Comparison of ENCODE assay signal across 7 cellular contexts in the genomic region with DNA sequence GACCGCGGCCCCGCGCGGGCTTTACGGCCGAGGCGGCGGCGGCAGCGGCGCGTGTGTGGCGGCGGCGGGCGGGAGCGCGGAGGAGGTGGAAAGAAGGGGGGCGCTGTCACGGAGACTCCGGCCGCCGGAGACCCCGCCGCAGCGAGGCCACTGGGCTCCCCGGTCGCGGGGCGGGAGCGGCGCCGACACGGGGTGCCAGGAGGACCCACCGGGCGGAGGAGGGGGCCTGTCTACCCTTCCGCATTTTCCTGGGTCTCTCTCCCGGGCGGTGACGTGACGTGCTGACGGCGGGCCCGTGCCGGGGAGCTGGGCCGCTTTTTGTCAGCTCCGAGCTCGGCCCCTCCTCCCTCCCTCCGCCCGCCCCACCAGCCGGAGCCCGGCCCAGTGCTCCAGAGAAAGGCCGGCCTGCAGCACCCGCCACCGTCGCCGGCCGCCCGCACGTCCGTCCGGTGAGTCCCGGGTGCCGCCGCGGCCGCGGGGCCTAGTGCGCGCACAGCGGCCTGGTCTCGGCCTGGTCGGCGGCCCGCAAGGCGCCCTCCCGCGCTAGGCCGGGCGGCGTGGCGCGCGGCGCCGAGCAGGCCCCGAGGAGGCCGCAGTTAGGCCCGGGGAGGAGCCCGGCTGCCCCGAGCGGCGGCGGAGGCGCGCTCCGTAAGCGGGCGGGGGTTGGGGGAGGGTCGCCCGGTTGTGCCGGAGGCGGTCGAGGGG. TPM values are rescaled to one million over a fixed set of nuclear protein-coding genes. Genes with fewer than 3 reads are reported as not detected.
DNase-seq lines count a peak whose midpoint lies in the region; ATAC-seq and TF ChIP-seq lines count a peak whose summit lies in the region.

A gene (plus strand): TSS at position 384 of the 705 bp plus-strand sequence. CDS start 23,014 bp downstream, outside the sequence.

- peaks cover 16% of the 10 kb centered on the region for H3K4me1 ChIP-seq in endocrine pancreas (ENCODE audit: control insufficient read depth, insufficient read depth, low read length)

- no peaks in the 10 kb centered on the region for H3K9me3 ChIP-seq in endocrine pancreas (ENCODE audit: control insufficient read depth, low read length)

- peak within 1 kb of the TSS; percentile 60 for H3K9ac ChIP-seq in endocrine pancreas (ENCODE audit: control insufficient read depth, insufficient read depth, low read length)

- H3K4me1 Mint-ChIP-seq in HFFc6 (ENCODE audit: low read depth) (peaks cover 72% of the 10 kb centered on the region), mesothelial cell of epicardium (peaks cover 76% of the 10 kb centered on the region)

- H3K9me3 Mint-ChIP-seq in HFFc6 (no peaks in the 10 kb centered on the region), mesothelial cell of epicardium (no peaks in the 10 kb centered on the region)

- peaks cover 3% of the 10 kb centered on the region; the same call in 1 of the 2 replicates for H3K27me3 Mint-ChIP-seq in HFFc6 (ENCODE audit: insufficient read depth)
- no peaks in the 10 kb centered on the region for H3K27me3 Mint-ChIP-seq in mesothelial cell of epicardium (ENCODE audit: low read depth)

- H3K4me3 Mint-ChIP-seq in HFFc6: peak within 1 kb of the TSS; percentile 96
- peak within 1 kb of the TSS; percentile 88 for H3K4me3 Mint-ChIP-seq in mesothelial cell of epicardium

- no peaks in the 10 kb centered on the region for H3K27me3 ChIP-seq in endocrine pancreas (ENCODE audit: control insufficient read depth, insufficient read depth, low read length)

- H3K36me3 ChIP-seq in endocrine pancreas (ENCODE audit: control insufficient read depth, insufficient read depth, low read length): no peaks in the 10 kb centered on the region

- peak; percentile 51 for ATAC-seq in GM18502 (IDR thresholded peaks at IDR 0.05; ENCODE audit: poor library complexity, unreplicated experiment)

- H3K27ac Mint-ChIP-seq in HFFc6 (peak within 1 kb of the TSS; percentile 94), mesothelial cell of epicardium (peak within 1 kb of the TSS; percentile 100)

- no peak; the same call in 1 of the 2 replicates for TF ChIP-seq CTCF in HFFc6 (IDR thresholded peaks at IDR 0.05)
- TF ChIP-seq CTCF in mesothelial cell of epicardium (IDR thresholded peaks at IDR 0.05; ENCODE audit: unreplicated experiment): no peak

- H3K4me3 ChIP-seq in endocrine pancreas (ENCODE audit: control insufficient read depth, insufficient read depth, low read length): peak within 1 kb of the TSS; percentile 85

- DNase-seq in HFFc6 (peak; percentile 39), NCI-H2171 (lab: John Stamatoyannopoulos, UW) (peak; percentile 12), mesothelial cell of epicardium (ENCODE audit: low spot score in 2 of 2, unreplicated experiment in 2 of 2) (peak; percentile 43 to 69)
- peak; percentile 26 to 58 for DNase-seq in activated CD8-positive, alpha-beta memory T cell treated with anti-CD3 and anti-CD28 coated beads for 4 hours (ENCODE audit: low read depth in 2 of 2)
- peak; percentile 32 to 61 for DNase-seq in stimulated activated CD8-positive, alpha-beta memory T cell treated with anti-CD3 and anti-CD28 coated beads, Interleukin-2, amount 100 ng/mL, for 48 hours (ENCODE audit: low read depth in 2 of 2)

- H3K36me3 Mint-ChIP-seq in HFFc6 (ENCODE audit: low read depth) (peaks cover 13% of the 10 kb centered on the region), mesothelial cell of epicardium (no peaks in the 10 kb centered on the region)

RNA-seq across cellular contexts. Expression of the gene that starts here (rescaled TPM):
- 10 to 100 TPM; 28.1 to 34.0 (median 32.9) TPM for total RNA-seq in HFFc6 (2021; fragmentation: NEBNext Ultra II Directional; extraction: Animal tissue kit (Norgen Biotek cat#: 25700))
- total RNA-seq in mesothelial cell of epicardium: 131 to 145 TPM (median 143 TPM) in 3 replicates

Comparison
In these comparisons a context has a peak if more than half of its experiments do, and no peak if none do; other contexts are left out.
1. Peak in every context shown above with its lines: DNase-seq, ATAC-seq and H3K4me3 ChIP-seq.